ENCODE assay signal across 8 cellular contexts in the genomic region with DNA sequence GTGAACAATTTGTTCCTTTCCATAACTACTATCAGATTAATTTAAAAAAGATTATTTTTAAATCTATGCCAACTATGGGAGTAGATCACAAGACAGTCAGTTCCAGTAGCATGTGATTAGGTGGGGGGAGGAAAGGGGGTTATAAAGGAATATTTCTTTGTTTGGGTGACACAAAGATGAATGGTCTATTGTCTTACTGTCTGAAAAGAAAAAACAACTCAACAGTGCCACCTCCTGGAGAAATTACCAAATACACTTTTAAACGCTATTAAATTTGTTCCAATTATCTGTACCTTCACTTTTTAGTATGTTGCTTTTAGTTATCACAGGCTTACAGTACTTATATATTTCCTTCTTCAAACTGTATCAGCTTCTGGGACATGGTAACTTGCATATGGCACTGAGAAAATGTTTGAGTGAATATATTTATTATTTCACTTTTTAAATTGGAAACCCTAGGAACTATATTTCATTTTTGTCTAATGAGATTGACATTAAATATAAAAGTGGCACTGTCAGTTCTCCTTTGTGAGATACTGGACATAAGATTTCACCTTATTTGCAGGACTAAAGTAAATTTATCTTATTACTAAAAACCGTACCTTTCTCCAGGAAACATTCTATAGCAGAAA. TPM values are rescaled to one million over a fixed set of nuclear protein-coding genes. Genes with fewer than 3 reads are reported as not detected.
DNase-seq lines count a peak whose midpoint lies in the region; ATAC-seq and TF ChIP-seq lines count a peak whose summit lies in the region.

No MANE protein-coding gene starts in this region.

- H3K27me3 Mint-ChIP-seq in GM23338 (ENCODE audit: insufficient read depth, low read depth, poor library complexity), result peaks cover 15% of the 10 kb centered on the region
- H3K27me3 Mint-ChIP-seq in activated T-helper 17 cell treated with anti-CD3 and anti-CD28 coated beads, Interleukin-2, amount 50 U/mL, for 72 hours, result peaks cover 32% of the 10 kb centered on the region

- 38 to 45% methylated on average over 2 of the region's 2 CpGs for WGBS in heart right ventricle, 2 donors
- 36 to 43% methylated on average over 2 of the region's 2 CpGs for WGBS in lower leg skin, 2 donors

- peaks cover 9% of the 10 kb centered on the region for H3F3A ChIP-seq in GM23338 (replicated peaks; ENCODE audit: low read depth)

- peak; percentile 57 to 73 for TF ChIP-seq CTCF in GM23338 (conservative IDR thresholded peaks at IDR 0.05; ENCODE audit: low read depth in 2 of 2)
- peak; percentile 51 to 76 (median 69) for TF ChIP-seq CTCF in heart right ventricle (IDR thresholded peaks at IDR 0.05)
- TF ChIP-seq CTCF in lower leg skin (IDR thresholded peaks at IDR 0.05), result peak in 1 of 3 donors; percentile 16

- H3K4me3 ChIP-seq in GM23338 (peak overlapping the region; percentile 69; the same call in 1 of the 2 replicates), heart right ventricle (no peak overlapping the region), lower leg skin (ENCODE audit: low read depth, poor library complexity, severe bottlenecking) (no peak overlapping the region)

- H4K20me1 ChIP-seq in GM23338 (replicated peaks; ENCODE audit: insufficient read depth), result peaks cover 3% of the 10 kb centered on the region

- H3K9me2 ChIP-seq in GM23338 (ENCODE audit: insufficient read depth), result no peaks in the 10 kb centered on the region

- no peak for TF ChIP-seq POLR2A in lower leg skin (IDR thresholded peaks at IDR 0.05)

- H3K4me1 ChIP-seq in GM23338 (ENCODE audit: insufficient read depth) (peaks cover 15% of the 10 kb centered on the region), heart right ventricle (peaks cover 0 to 57% (median 37%) of the 10 kb centered on the region in 9 donors)

- peak overlapping the region; percentile 86; the same call in 1 of the 2 replicates for H3K4me2 ChIP-seq in GM23338

- H3K9me3 ChIP-seq in heart right ventricle, result no peaks in the 10 kb centered on the region

- H3K36me3 ChIP-seq in GM23338 (ENCODE audit: insufficient read depth) (peaks cover 4% of the 10 kb centered on the region; the same call in 1 of the 2 replicates), heart right ventricle (peaks cover 0 to 47% (median 0%) of the 10 kb centered on the region in 9 donors)

- H3K4me3 Mint-ChIP-seq in GM23338, result peak overlapping the region; percentile 81
- no peak overlapping the region for H3K4me3 Mint-ChIP-seq in activated T-helper 17 cell treated with anti-CD3 and anti-CD28 coated beads, Interleukin-2, amount 50 U/mL, for 72 hours

- intact Hi-C loops in heart right ventricle (cut with DNase I), result loop anchor here in 9 of 10 donors (1.0 to 10.0 kb wide), 12 partner anchors 37 to 305 kb away; partner anchors contain the start of genes PSRC1 (in 3 of the 9) and TMEM167B (in 1 of the 9)
- intact Hi-C loops in sciatic nerve (cut with DNase I), result loop anchor here (5.0 kb wide), 1 partner anchor 122 kb away; no protein-coding TSS in a partner anchor
- intact Hi-C loops in lower leg skin (cut with DNase I; ENCODE audit: low total_unique reads), result no loop called here

- H3K27ac ChIP-seq in GM23338 (ENCODE audit: low read depth), result peak overlapping the region; percentile 98; the same call in 1 of the 2 replicates
- no peak overlapping the region for H3K27ac ChIP-seq in heart right ventricle

- no peak for ATAC-seq in GM23338
- peak; percentile 59 for ATAC-seq in activated T-helper 17 cell treated with anti-CD3 and anti-CD28 coated beads, Interleukin-2, amount 50 U/mL, for 72 hours (replicated peaks)
- ATAC-seq in heart right ventricle, result peak in 4 of 8 donors; percentile 5 to 37 (median 16)
- ATAC-seq in sciatic nerve, result peak; percentile 72

- H3K27ac Mint-ChIP-seq in GM23338, result peak overlapping the region; percentile 89
- no peak overlapping the region for H3K27ac Mint-ChIP-seq in activated T-helper 17 cell treated with anti-CD3 and anti-CD28 coated beads, Interleukin-2, amount 50 U/mL, for 72 hours

- no peaks in the 10 kb centered on the region for H3K27me3 ChIP-seq in GM23338 (ENCODE audit: insufficient read depth)
- H3K27me3 ChIP-seq in heart right ventricle, result peaks cover 0 to 11% (median 0%) of the 10 kb centered on the region in 7 donors

- peaks cover 8% of the 10 kb centered on the region for H3K36me3 Mint-ChIP-seq in GM23338 (ENCODE audit: low read depth)
- H3K36me3 Mint-ChIP-seq in activated T-helper 17 cell treated with anti-CD3 and anti-CD28 coated beads, Interleukin-2, amount 50 U/mL, for 72 hours (ENCODE audit: low read depth), result peaks cover 63% of the 10 kb centered on the region

- H2AFZ ChIP-seq in GM23338, result no peak overlapping the region

- peaks cover 31% of the 10 kb centered on the region for H3K4me1 Mint-ChIP-seq in GM23338
- H3K4me1 Mint-ChIP-seq in activated T-helper 17 cell treated with anti-CD3 and anti-CD28 coated beads, Interleukin-2, amount 50 U/mL, for 72 hours, result peaks cover 4% of the 10 kb centered on the region

- DNase-seq in CD1c-positive myeloid dendritic cell (ENCODE audit: extremely low spot score) (peak; percentile 85), GM23338 (ENCODE audit: low spot score) (peak; percentile 77), NCI-H2227 (lab: John Stamatoyannopoulos, UW; ENCODE audit: unreplicated experiment) (peak; percentile 85), heart right ventricle (peak in 1 of 2 donors; percentile 48), sciatic nerve (ENCODE audit: low spot score) (no peak), lower leg skin (ENCODE audit: low spot score in 2 of 2) (no peak), amniotic stem cell (lab: John Stamatoyannopoulos, UW) (no peak)

- H3K9me3 Mint-ChIP-seq in GM23338, result no peaks in the 10 kb centered on the region
- H3K9me3 Mint-ChIP-seq in activated T-helper 17 cell treated with anti-CD3 and anti-CD28 coated beads, Interleukin-2, amount 50 U/mL, for 72 hours, result no peaks in the 10 kb centered on the region

- peaks cover 25% of the 10 kb centered on the region for H3K79me2 ChIP-seq in GM23338 (replicated peaks; ENCODE audit: insufficient read depth)

TF ChIP-seq in GM23338, 12 proteins besides CTCF, POLR2A, EP300 and RAD21 (continues in another document):
- TF ChIP-seq EZH2phosphoT487 (IDR thresholded peaks at IDR 0.05; ENCODE audit: unreplicated experiment) (no peak), ETS1 (IDR thresholded peaks at IDR 0.05) (no peak), REST (IDR thresholded peaks at IDR 0.05; ENCODE audit: unreplicated experiment) (no peak), POLR2AphosphoS5 (IDR thresholded peaks at IDR 0.05; ENCODE audit: low read depth) (no peak), EZH2 (IDR thresholded peaks at IDR 0.05; ENCODE audit: low read depth, unreplicated experiment) (no peak), ZNF331 (CRISPR knock-in tag; IDR thresholded peaks at IDR 0.05; ENCODE audit: low read depth) (no peak)

RNA-seq across cellular contexts. Expression of gene SORT1, which starts 1.7 kb away (rescaled TPM):
- 51.7 and 55.4 TPM in 2 replicates for total RNA-seq in GM23338 (2014; rRNA removed; shearing (Covaris generic))
- 10.3 and 10.9 TPM in 2 replicates for polyA plus RNA-seq in GM23338 (2016; fragmentation: Nextera tagmentation; extraction: Ambion mirVana)
- total RNA-seq in activated T-helper 17 cell treated with anti-CD3 and anti-CD28 coated beads, Interleukin-2, amount 50 U/mL, for 72 hours, result under 1 TPM; 0.66 to 0.78 TPM
- 100 to 1,000 TPM; 105 to 235 (median 132) TPM for total RNA-seq in heart right ventricle
- polyA plus RNA-seq in heart right ventricle, result 10 to 100 TPM; 32.8 to 64.1 TPM
- 111 TPM for total RNA-seq in sciatic nerve
- total RNA-seq in lower leg skin, result 10 to 100 TPM; 29.8 to 53.1 (median 39.5) TPM

RNA-seq across cellular contexts. Expression of gene PSMA5, which starts 26.8 kb away (rescaled TPM):
- total RNA-seq in GM23338 (2014; rRNA removed; shearing (Covaris generic)), result 94.2 and 104 TPM in 2 replicates
- polyA plus RNA-seq in GM23338 (2016; fragmentation: Nextera tagmentation; extraction: Ambion mirVana) (107 and 126 TPM in 2 replicates), heart right ventricle (10 to 100 TPM; 22.7 to 94.6 TPM)
- 100 to 1,000 TPM; 106 to 198 TPM for total RNA-seq in activated T-helper 17 cell treated with anti-CD3 and anti-CD28 coated beads, Interleukin-2, amount 50 U/mL, for 72 hours
- total RNA-seq in heart right ventricle (10 to 100 TPM; 51.2 to 65.6 (median 59.2) TPM), sciatic nerve (44.8 TPM), lower leg skin (10 to 100 TPM; 24.6 to 46.6 (median 30.2) TPM)

Comparison
In these comparisons a context has a peak if more than half of its experiments do, and no peak if none do; other contexts are left out.
1. DNase-seq: peak in CD1c-positive myeloid dendritic cell (single experiment), GM23338 (single experiment) and NCI-H2227 (single experiment); none in sciatic nerve (single experiment), lower leg skin (0 of 2) and amniotic stem cell (single experiment).
2. RNA of gene SORT1, which starts 1.7 kb away (total RNA-seq): 105 to 235 TPM in heart right ventricle, 111 TPM in sciatic nerve (single experiment), 51.7 to 55.4 TPM in GM23338 and 29.8 to 53.1 TPM in lower leg skin; 0.66 to 0.78 TPM in activated T-helper 17 cell treated with anti-CD3 and anti-CD28 coated beads, Interleukin-2, amount 50 U/mL, for 72 hours; every median in the first group is over 10 times any median in the second.